22 cellular contexts compared by ENCODE assay signal in the genomic region with DNA sequence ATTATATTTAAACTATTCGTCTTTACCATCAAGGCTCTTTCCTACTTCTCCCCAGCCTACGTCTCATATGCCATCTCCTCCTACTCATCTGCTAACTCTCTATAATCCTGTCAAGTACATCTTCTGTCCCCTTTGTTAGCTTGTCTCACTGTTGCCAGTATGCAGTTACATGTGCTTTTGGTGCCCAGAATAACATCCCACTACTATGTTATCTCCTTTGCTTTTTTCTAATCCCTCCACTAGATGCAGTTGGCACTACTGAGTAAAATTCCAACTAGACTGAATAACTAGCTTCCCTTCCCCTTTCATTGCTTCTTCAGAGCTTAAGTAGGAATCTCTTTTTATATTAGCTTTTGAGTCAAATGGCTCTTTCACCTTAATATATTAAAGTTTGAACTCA. TPM values are rescaled to one million over a fixed set of nuclear protein-coding genes. Genes with fewer than 3 reads are reported as not detected.
DNase-seq lines count a peak whose midpoint lies in the region; TF ChIP-seq lines count a peak whose summit lies in the region.
"Had no signal": no experiment of that assay in that cellular context is flagged by ENCODE, and none has a peak within 500 bp of the region (broad histone marks: within the 10 kb centered on the region; RNA-seq: fewer than 3 reads in every experiment).

No MANE protein-coding gene starts in this region.

- H3K4me1 ChIP-seq in osteoblast (ENCODE audit: insufficient read depth, low read length) (peaks cover 9% of the 10 kb centered on the region), breast epithelium (no peaks in the 10 kb centered on the region), thyroid gland (peaks cover 0 to 4% of the 10 kb centered on the region in 2 donors)

- H3K27me3 ChIP-seq in osteoblast (ENCODE audit: insufficient read depth, low read length): no peaks in the 10 kb centered on the region
- no peaks in the 10 kb centered on the region for H3K27me3 ChIP-seq in breast epithelium
- no peaks in the 10 kb centered on the region for H3K27me3 ChIP-seq in thyroid gland
- H3K27me3 ChIP-seq: foreskin keratinocyte, tibial nerve had no signal

- no peak overlapping the region for H3K4me3 ChIP-seq in choroid plexus epithelial cell (ENCODE audit: low read depth, low read length)
- no peak overlapping the region for H3K4me3 ChIP-seq in osteoblast (ENCODE audit: insufficient read depth, low read length)
- no peak overlapping the region for H3K4me3 ChIP-seq in breast epithelium
- no peak overlapping the region for H3K4me3 ChIP-seq in thyroid gland (replicated peaks in 1 of 3)
- H3K4me3 ChIP-seq: tibial nerve had no signal

- TF ChIP-seq CTCF in choroid plexus epithelial cell (conservative IDR thresholded peaks at IDR 0.05; ENCODE audit: low read depth, low read length) (peak; percentile 22), osteoblast (IDR thresholded peaks at IDR 0.05; ENCODE audit: extremely low read depth, low read depth, low read length) (peak; percentile 16), breast epithelium (IDR thresholded peaks at IDR 0.05) (no peak), thyroid gland (IDR thresholded peaks at IDR 0.05) (no peak)

- WGBS in thyroid gland, 2 donors: 93 to 96% methylated on average over 2 of the region's 2 CpGs

- intact Hi-C loops in breast epithelium (cut with DNase I; ENCODE audit: low total_unique reads): loop anchor here (10.0 kb wide), 1 partner anchor 281 kb away; no protein-coding TSS in a partner anchor
- intact Hi-C loops in thyroid gland (cut with DNase I): loop anchor here (5.0 to 10.0 kb wide), 2 partner anchors 284 to 521 kb away; no protein-coding TSS in a partner anchor

- peaks cover 20% of the 10 kb centered on the region for H3K79me2 ChIP-seq in osteoblast (ENCODE audit: insufficient read depth, low read length)

- no peaks in the 10 kb centered on the region for H3K36me3 ChIP-seq in osteoblast (ENCODE audit: insufficient read depth, low read length)
- H3K36me3 ChIP-seq in breast epithelium: no peaks in the 10 kb centered on the region
- H3K36me3 ChIP-seq in thyroid gland: no peaks in the 10 kb centered on the region
- H3K36me3 ChIP-seq: tibial nerve had no signal

- H2AFZ ChIP-seq in osteoblast (ENCODE audit: low read length): no peak overlapping the region

- H3K4me2 ChIP-seq in osteoblast (ENCODE audit: insufficient read depth, low read length): no peak overlapping the region

- TF ChIP-seq POLR2A in breast epithelium (IDR thresholded peaks at IDR 0.05): no peak
- TF ChIP-seq POLR2A in thyroid gland (IDR thresholded peaks at IDR 0.05): no peak

- H3K27ac ChIP-seq in osteoblast (ENCODE audit: low read depth, low read length) (no peak overlapping the region), breast epithelium (no peak overlapping the region), thyroid gland (peak overlapping the region in 1 of 3 donors; percentile 6)
- H3K27ac ChIP-seq: foreskin keratinocyte had no signal

- DNase-seq in DMS53 (lab: John Stamatoyannopoulos, UW) (peak; percentile 11), DMS53 treated with DMSO at 0.1 percent for 48 hours (lab: John Stamatoyannopoulos, UW; ENCODE audit: unreplicated experiment) (no peak), NCI-H82 treated with DMSO at 0.1 percent for 48 hours (lab: John Stamatoyannopoulos, UW; ENCODE audit: unreplicated experiment) (peak; percentile 40), choroid plexus epithelial cell (ENCODE audit: low read depth) (no peak), osteoblast (ENCODE audit: insufficient read length, low spot score, missing footprints) (peak; percentile 73), breast epithelium (ENCODE audit: low spot score in 2 of 2) (no peak), NCI-H2029 treated with DMSO at 0.1 percent for 48 hours (lab: John Stamatoyannopoulos, UW) (no peak), thyroid gland (no peak)
- DNase-seq: 8988T; activated CD4-positive, alpha-beta T cell treated with anti-CD3 and anti-CD28 coated beads for 1 hour; activated CD8-positive, alpha-beta memory T cell treated with anti-CD3 and anti-CD28 coated beads, Interleukin-2, amount 10 ng/mL, durations not matched to agents 7 days and 5 days; activated gamma-delta T cell treated with Interleukin-2 at 50 U/mL for 16 hours; DMS79 treated with DMSO at 0.1 percent for 48 hours; foreskin keratinocyte; hippocampal formation; kidney; NCI-H146; retina; SHP77; stimulated activated naive CD4-positive, alpha-beta T cell; T-helper 9 cell had no signal

- H3K9me3 ChIP-seq in osteoblast (ENCODE audit: low read depth, low read length) (no peaks in the 10 kb centered on the region), breast epithelium (no peaks in the 10 kb centered on the region), thyroid gland (no peaks in the 10 kb centered on the region)
- H3K9me3 ChIP-seq: tibial nerve had no signal

- H4K20me1 ChIP-seq in osteoblast (ENCODE audit: insufficient read depth, low read length): no peaks in the 10 kb centered on the region

RNA-seq across cellular contexts. Expression of a gene that starts 3.0 kb away (rescaled TPM):
- total RNA-seq in osteoblast (93.1 and 101 TPM in 2 replicates), breast epithelium (100 to 1,000 TPM in 2 of 3 donors, 10 to 100 TPM in 1; 75.5 to 261 (median 100) TPM), thyroid gland (100 to 1,000 TPM; 168 to 289 (median 228) TPM)

Comparison
In these comparisons a context has a peak if more than half of its experiments do, and no peak if none do; other contexts are left out.
1. DNase-seq: peak in DMS53 (single experiment), NCI-H82 treated with DMSO at 0.1 percent for 48 hours (single experiment) and osteoblast (single experiment); none in DMS53 treated with DMSO at 0.1 percent for 48 hours (single experiment), choroid plexus epithelial cell (single experiment), breast epithelium (0 of 2), NCI-H2029 treated with DMSO at 0.1 percent for 48 hours (single experiment) and thyroid gland (0 of 2).
2. CTCF ChIP-seq: peak in choroid plexus epithelial cell (single experiment) and osteoblast (single experiment); none in breast epithelium (0 of 3) and thyroid gland (0 of 6).